ENCODE assay signal across 8 cellular contexts in the genomic region with DNA sequence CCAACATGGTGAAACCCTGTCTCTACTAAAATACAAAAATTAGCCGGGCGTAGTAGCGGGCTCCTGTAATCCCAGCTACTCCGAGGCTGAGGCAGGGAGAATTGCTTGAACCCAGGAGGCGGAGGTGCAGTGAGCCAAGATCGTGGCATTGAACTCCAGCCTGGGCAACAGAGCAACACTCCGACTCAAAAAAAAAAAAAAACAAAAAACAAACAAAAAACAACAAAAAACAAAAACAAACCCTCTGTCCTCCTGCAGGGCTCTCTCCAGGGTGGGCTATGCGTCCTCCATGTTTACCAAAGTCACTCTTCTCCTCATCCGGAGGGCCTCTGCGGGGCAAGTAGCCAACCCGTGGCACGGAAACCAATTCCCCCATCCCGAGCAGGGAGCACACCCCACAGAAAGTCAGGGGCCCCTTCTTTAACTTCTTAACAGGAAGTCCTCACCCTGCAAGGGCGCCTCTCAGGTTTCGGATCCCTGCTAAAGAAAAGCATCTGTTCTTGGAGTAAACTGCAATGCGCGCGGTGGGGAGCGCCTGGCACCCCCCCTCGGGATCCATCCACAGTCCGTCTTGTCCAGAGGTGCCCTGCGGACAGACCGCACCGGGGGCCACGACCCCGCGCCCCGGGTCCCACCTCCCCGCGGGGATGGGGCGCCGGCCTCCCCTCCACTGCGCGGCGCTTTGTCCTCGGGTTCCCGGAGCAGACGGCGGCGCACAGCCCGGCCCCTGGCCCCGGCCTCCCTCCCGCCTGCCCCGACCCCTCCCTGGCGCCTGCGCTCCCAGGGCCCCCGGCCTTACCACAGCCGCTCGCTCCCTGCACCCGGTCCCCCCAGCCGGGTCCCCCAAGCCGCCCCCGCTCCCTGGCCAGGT. TPM values are rescaled to one million over a fixed set of nuclear protein-coding genes. Genes with fewer than 3 reads are reported as not detected.
DNase-seq lines count a peak whose midpoint lies in the region; ATAC-seq and TF ChIP-seq lines count a peak whose summit lies in the region.

No MANE protein-coding gene starts in this region.

- in situ Hi-C loops in astrocyte of the cerebellum (cut with HindIII; ENCODE audit: low sequenced_read_pairs) (no loop called here), gastrocnemius medialis (cut with MboI; ENCODE audit: low sequenced_read_pairs in 4 of 4) (no loop called here)

- H3K4me1 ChIP-seq in hepatocyte (ENCODE audit: insufficient read depth) (peaks cover 66% of the 10 kb centered on the region), gastrocnemius medialis (peaks cover 68 to 70% of the 10 kb centered on the region in 2 donors)

- DNase-seq in GM06990 (ENCODE audit: extremely low read depth, insufficient read length) (peak; percentile 69), SIG-M5 treated with dmso at 0.1 percent for 504 hours (lab: John Stamatoyannopoulos, UW; ENCODE audit: unreplicated experiment) (peak; percentile 73), astrocyte of the cerebellum (ENCODE audit: low read depth) (no peak), hepatocyte (ENCODE audit: low spot score) (peak; percentile 73), gastrocnemius medialis (peak in 1 of 2 donors; percentile 37)
- no peak for DNase-seq in effector CD8-positive, alpha-beta T cell (lab: John Stamatoyannopoulos, UW)

- H3K4me3 ChIP-seq in GM06990 (replicated peaks; ENCODE audit: low read depth, low read length) (peak overlapping the region; percentile 75), astrocyte of the cerebellum (ENCODE audit: low read depth, low read length) (peak overlapping the region; percentile 71), hepatocyte (peak overlapping the region; percentile 98), gastrocnemius medialis (peak overlapping the region; percentile 62 to 79 (median 71))

- H3K36me3 ChIP-seq in GM06990 (ENCODE audit: control insufficient read depth, insufficient read depth, low read length) = no peaks in the 10 kb centered on the region
- H3K36me3 ChIP-seq in hepatocyte (replicated peaks; ENCODE audit: insufficient read depth, low read depth) = no peaks in the 10 kb centered on the region
- H3K36me3 ChIP-seq in gastrocnemius medialis = no peaks in the 10 kb centered on the region

- no peaks in the 10 kb centered on the region for H3K9me3 ChIP-seq in hepatocyte (ENCODE audit: low read depth)
- no peaks in the 10 kb centered on the region for H3K9me3 ChIP-seq in gastrocnemius medialis

- no peak for TF ChIP-seq POLR2A in gastrocnemius medialis (IDR thresholded peaks at IDR 0.05)

- peaks cover 51% of the 10 kb centered on the region for H4K20me1 ChIP-seq in hepatocyte (ENCODE audit: insufficient read depth, poor library complexity, severe bottlenecking)

- ATAC-seq in HG02759 (IDR thresholded peaks at IDR 0.05; ENCODE audit: unreplicated experiment) (peak; percentile 49), gastrocnemius medialis (peak; percentile 16 to 31), HG03442 (IDR thresholded peaks at IDR 0.05; ENCODE audit: unreplicated experiment) (no peak)

- peak overlapping the region; percentile 92 for H3K4me2 ChIP-seq in hepatocyte

- peak overlapping the region; percentile 97 for H3K27ac ChIP-seq in hepatocyte
- H3K27ac ChIP-seq in gastrocnemius medialis = peak overlapping the region; percentile 87 to 94 (median 92)

- H3K79me2 ChIP-seq in hepatocyte = peaks cover 74% of the 10 kb centered on the region

- H3K27me3 ChIP-seq in GM06990 (replicated peaks; ENCODE audit: control insufficient read depth, insufficient read depth, low read length) = no peaks in the 10 kb centered on the region
- H3K27me3 ChIP-seq in hepatocyte = no peaks in the 10 kb centered on the region
- no peaks in the 10 kb centered on the region for H3K27me3 ChIP-seq in gastrocnemius medialis

- peak overlapping the region; percentile 74 for H2AFZ ChIP-seq in hepatocyte

- TF ChIP-seq CTCF in GM06990 (IDR thresholded peaks at IDR 0.05; ENCODE audit: insufficient read depth, low read length, poor library complexity, severe bottlenecking) = peak; percentile 8
- TF ChIP-seq CTCF in astrocyte of the cerebellum (IDR thresholded peaks at IDR 0.05; ENCODE audit: low read depth, low read length, missing control alignments) = no peak
- no peak for TF ChIP-seq CTCF in hepatocyte (IDR thresholded peaks at IDR 0.05; ENCODE audit: poor library complexity)
- TF ChIP-seq CTCF in gastrocnemius medialis (IDR thresholded peaks at IDR 0.05 in 4 of 5, conservative IDR thresholded peaks at IDR 0.05 in 1 of 5) = no peak

- intact Hi-C loops in gastrocnemius medialis (cut with DNase I; ENCODE audit: low total_unique reads) = loop anchor here (5.0 kb wide), 1 partner anchor 160 kb away; no protein-coding TSS in a partner anchor

- WGBS in hepatocyte (ENCODE audit: low lambda C conversion rate, missing lambda C conversion rate) = 6% methylated on average over 33 of the region's 53 CpGs

- no peaks in the 10 kb centered on the region for H3K9me2 ChIP-seq in hepatocyte (replicated peaks; ENCODE audit: insufficient read depth)

RNA-seq across cellular contexts. Expression of gene CERK, which starts 0.7 kb away (rescaled TPM):
- total RNA-seq in hepatocyte (48.0 and 59.0 TPM in 2 replicates), gastrocnemius medialis (10 to 100 TPM; 32.7 to 38.7 (median 34.8) TPM)
- 33.1 and 38.6 TPM in 2 replicates for polyA plus RNA-seq in hepatocyte

RNA-seq across cellular contexts. Expression of gene TBC1D22A, which starts 25.1 kb away (rescaled TPM):
- 10.3 and 15.3 TPM in 2 replicates for total RNA-seq in hepatocyte
- 19.8 and 21.7 TPM in 2 replicates for polyA plus RNA-seq in hepatocyte
- 10 to 100 TPM; 18.8 to 25.2 (median 23.1) TPM for total RNA-seq in gastrocnemius medialis

Comparison
In these comparisons a context has a peak if more than half of its experiments do, and no peak if none do; other contexts are left out.
1. DNase-seq: peak in GM06990 (single experiment), SIG-M5 treated with dmso at 0.1 percent for 504 hours (single experiment) and hepatocyte (single experiment); none in astrocyte of the cerebellum (single experiment) and effector CD8-positive, alpha-beta T cell (single experiment).
2. Peak in every context shown above with its lines, with median percentiles within 50 percentile points of each other: H3K4me3 ChIP-seq.